In genomic region chr19:46384396-46384795, GRCh38 we compare ENCODE assay signal across 1 cellular context.
TF ChIP-seq lines count a peak whose summit lies in the region.

No MANE protein-coding gene starts in this region.

TF ChIP-seq in HepG2, 621 proteins besides CTCF, POLR2A, EP300 and RAD21:
- no peak for TF ChIP-seq ZNF546 (CRISPR knock-in tag; conservative IDR thresholded peaks at IDR 0.05)
- TF ChIP-seq ARID4A (CRISPR knock-in tag; IDR thresholded peaks at IDR 0.05; ENCODE audit: borderline replicate concordance): no peak
- no peak for TF ChIP-seq HDAC1 (CRISPR knock-in tag; IDR thresholded peaks at IDR 0.05)
- no peak for TF ChIP-seq TRIM24 (CRISPR knock-in tag; IDR thresholded peaks at IDR 0.05)
- no peak for TF ChIP-seq ZBTB38 (CRISPR knock-in tag; IDR thresholded peaks at IDR 0.05)
- no peak for TF ChIP-seq ZBTB40 (IDR thresholded peaks at IDR 0.05)
- no peak for TF ChIP-seq ZBTB40 (CRISPR knock-in tag; IDR thresholded peaks at IDR 0.05)
- TF ChIP-seq TBX2 (CRISPR knock-in tag; IDR thresholded peaks at IDR 0.05; ENCODE audit: borderline replicate concordance): no peak
- TF ChIP-seq DBP (CRISPR knock-in tag; IDR thresholded peaks at IDR 0.05; ENCODE audit: not compliant biosample characterization): no peak
- TF ChIP-seq HMGA1 (CRISPR knock-in tag; conservative IDR thresholded peaks at IDR 0.05): no peak
- TF ChIP-seq ZNF766 (CRISPR knock-in tag; IDR thresholded peaks at IDR 0.05; ENCODE audit: borderline replicate concordance): no peak
- no peak for TF ChIP-seq RNF2 (conservative IDR thresholded peaks at IDR 0.05; ENCODE audit: low read depth)
- no peak for TF ChIP-seq DDIT3 (CRISPR knock-in tag; IDR thresholded peaks at IDR 0.05)
- no peak for TF ChIP-seq ZBTB43 (CRISPR knock-in tag; conservative IDR thresholded peaks at IDR 0.05)
- TF ChIP-seq ZBTB3 (CRISPR knock-in tag; IDR thresholded peaks at IDR 0.05; ENCODE audit: borderline replicate concordance, low read depth): no peak
- no peak for TF ChIP-seq GRHL1 (CRISPR knock-in tag; conservative IDR thresholded peaks at IDR 0.05)
- TF ChIP-seq FOSL1 (CRISPR knock-in tag; IDR thresholded peaks at IDR 0.05; ENCODE audit: borderline replicate concordance): no peak
- TF ChIP-seq HOMEZ (CRISPR knock-in tag; IDR thresholded peaks at IDR 0.05; ENCODE audit: low read depth): no peak
- TF ChIP-seq ZNF263 (CRISPR knock-in tag; IDR thresholded peaks at IDR 0.05): no peak
- TF ChIP-seq ZNF639 (CRISPR knock-in tag; conservative IDR thresholded peaks at IDR 0.05): no peak
